8 cellular contexts compared by ENCODE assay signal in genomic region chr11:59142530-59143507, GRCh38. TPM values are rescaled to one million over a fixed set of nuclear protein-coding genes. Genes with fewer than 3 reads are reported as not detected.
DNase-seq lines count a peak whose midpoint lies in the region; ATAC-seq and TF ChIP-seq lines count a peak whose summit lies in the region.

TSS of gene FAM111A (plus strand) at chr11:59142856. CDS start at chr11:59148873, 6,017 bp downstream.

- peak; percentile 20 for TF ChIP-seq CTCF in SU-DHL-6 (IDR thresholded peaks at IDR 0.05; ENCODE audit: insufficient read depth, low read length, poor library complexity, severe bottlenecking)
- peak in 1 of 3 donors; percentile 17 for TF ChIP-seq CTCF in ovary (IDR thresholded peaks at IDR 0.05)

- no peak for TF ChIP-seq EP300 in ovary (IDR thresholded peaks at IDR 0.05)

- POLR2A ChIA-PET in activated naive CD8-positive, alpha-beta T cell treated with anti-CD3 and anti-CD28 coated beads, Interleukin-2, amount 10 ng/mL, durations not matched to agents 7 days and 5 days (lab: Charles Lee) = interaction anchor here (0.6 to 6.4 kb wide), 7 partner anchors 8 to 613 kb away, joined by 3 to 49 read pairs (median 3); partner anchors contain the start of genes DTX4 and FAM111B

- peak within 1 kb of the TSS; percentile 96 for H3K4me2 ChIP-seq in SU-DHL-6 (ENCODE audit: low read depth, low read length, poor library complexity, severe bottlenecking)

- peaks cover 32% of the 10 kb centered on the region for H3F3A ChIP-seq in SU-DHL-6 (ENCODE audit: insufficient read depth)

- H3K27ac Mint-ChIP-seq in activated naive CD8-positive, alpha-beta T cell treated with anti-CD3 and anti-CD28 coated beads, Interleukin-2, amount 10 ng/mL, durations not matched to agents 7 days and 5 days = peak within 1 kb of the TSS; percentile 93

- intact Hi-C loops in Right ventricle myocardium superior (cut with DNase I) (no loop called here), ovary (cut with DNase I) (no loop called here)

- H3K9ac ChIP-seq in SU-DHL-6 (ENCODE audit: low read length) = peak within 1 kb of the TSS; percentile 90

- peak within 1 kb of the TSS; percentile 96 for H3K27ac ChIP-seq in SU-DHL-6 (ENCODE audit: low read depth, low read length)
- H3K27ac ChIP-seq in ovary = peak within 1 kb of the TSS; percentile 67 to 87
- H3K27ac ChIP-seq in thymus (ENCODE audit: low read depth) = peak within 1 kb of the TSS; percentile 99

- peak within 1 kb of the TSS; percentile 78 for H3K4me3 ChIP-seq in H7 (ENCODE audit: insufficient read depth, low read depth, low read length)
- peak within 1 kb of the TSS; percentile 96 for H3K4me3 ChIP-seq in SU-DHL-6 (ENCODE audit: insufficient read depth, low read length, poor library complexity, severe bottlenecking)
- peak within 1 kb of the TSS; percentile 70 for H3K4me3 ChIP-seq in ovary
- peak within 1 kb of the TSS; percentile 86 for H3K4me3 ChIP-seq in thymus (ENCODE audit: low read length)

- H3K36me3 Mint-ChIP-seq in activated naive CD8-positive, alpha-beta T cell treated with anti-CD3 and anti-CD28 coated beads, Interleukin-2, amount 10 ng/mL, durations not matched to agents 7 days and 5 days = peaks cover 19% of the 10 kb centered on the region

- H3K27me3 ChIP-seq in H7 (ENCODE audit: control insufficient read depth, insufficient read depth, low read length) (peaks cover 5% of the 10 kb centered on the region), SU-DHL-6 (ENCODE audit: low read length) (no peaks in the 10 kb centered on the region), ovary (no peaks in the 10 kb centered on the region), thymus (ENCODE audit: control insufficient read depth, insufficient read depth) (no peaks in the 10 kb centered on the region)

- H4K20me1 ChIP-seq in SU-DHL-6 (ENCODE audit: low read depth, low read length) = no peaks in the 10 kb centered on the region

- no peaks in the 10 kb centered on the region for H3K9me2 ChIP-seq in SU-DHL-6 (replicated peaks; ENCODE audit: insufficient read depth, low read length)

- no peaks in the 10 kb centered on the region for H3K9me3 Mint-ChIP-seq in activated naive CD8-positive, alpha-beta T cell treated with anti-CD3 and anti-CD28 coated beads, Interleukin-2, amount 10 ng/mL, durations not matched to agents 7 days and 5 days

- TF ChIP-seq POLR2A in ovary (IDR thresholded peaks at IDR 0.05) = no peak

- peaks cover 6% of the 10 kb centered on the region for H3K4me1 ChIP-seq in ovary (ENCODE audit: insufficient read depth)
- H3K4me1 ChIP-seq in thymus (ENCODE audit: control insufficient read depth, insufficient read depth, low read length) = peaks cover 15% of the 10 kb centered on the region

- H3K9me3 ChIP-seq in SU-DHL-6 (ENCODE audit: insufficient read depth, low read length) (no peaks in the 10 kb centered on the region), ovary (no peaks in the 10 kb centered on the region), thymus (ENCODE audit: control insufficient read depth) (no peaks in the 10 kb centered on the region)

- peak; percentile 89 for ATAC-seq in activated naive CD8-positive, alpha-beta T cell treated with anti-CD3 and anti-CD28 coated beads, Interleukin-2, amount 10 ng/mL, durations not matched to agents 7 days and 5 days (ENCODE audit: low read depth)
- ATAC-seq in Right ventricle myocardium superior (ENCODE audit: poor library complexity) = peak; percentile 95

- H3K4me3 Mint-ChIP-seq in activated naive CD8-positive, alpha-beta T cell treated with anti-CD3 and anti-CD28 coated beads, Interleukin-2, amount 10 ng/mL, durations not matched to agents 7 days and 5 days = peak within 1 kb of the TSS; percentile 92

- H2AFZ ChIP-seq in SU-DHL-6 (ENCODE audit: low read depth, low read length, severe bottlenecking) = peak within 1 kb of the TSS; percentile 43

- peaks cover 34% of the 10 kb centered on the region for H3K4me1 Mint-ChIP-seq in activated naive CD8-positive, alpha-beta T cell treated with anti-CD3 and anti-CD28 coated beads, Interleukin-2, amount 10 ng/mL, durations not matched to agents 7 days and 5 days

- H3K79me2 ChIP-seq in SU-DHL-6 (ENCODE audit: insufficient read depth, low read length) = peaks cover 32% of the 10 kb centered on the region

- no peaks in the 10 kb centered on the region for H3K36me3 ChIP-seq in H7 (replicated peaks; ENCODE audit: control insufficient read depth, insufficient read depth, low read length)
- peaks cover 15% of the 10 kb centered on the region for H3K36me3 ChIP-seq in SU-DHL-6 (ENCODE audit: low read length)
- no peaks in the 10 kb centered on the region for H3K36me3 ChIP-seq in ovary
- H3K36me3 ChIP-seq in thymus (ENCODE audit: control insufficient read depth, insufficient read depth) = peaks cover under 1% of the 10 kb centered on the region

- DNase-seq in GF-D8 (lab: John Stamatoyannopoulos, UW) (peak; percentile 70), H7 (peak; percentile 83), M059J (ENCODE audit: low read depth) (peak; percentile 96), Right ventricle myocardium superior (peak; percentile 94), ovary (peak; percentile 79 to 85 (median 81))
- peak; percentile 86 for DNase-seq in activated naive CD8-positive, alpha-beta T cell treated with anti-CD3 and anti-CD28 coated beads, Interleukin-2, amount 10 ng/mL, durations not matched to agents 7 days and 5 days

- H3K27me3 Mint-ChIP-seq in activated naive CD8-positive, alpha-beta T cell treated with anti-CD3 and anti-CD28 coated beads, Interleukin-2, amount 10 ng/mL, durations not matched to agents 7 days and 5 days = no peaks in the 10 kb centered on the region

- 0 to 1% (median 0%) methylated on average over 47 to 50 of the region's 50 CpGs for WGBS in ovary, 3 donors
- WGBS in thymus = under 1% methylated on average over 50 of the region's 50 CpGs

RNA-seq across cellular contexts. Expression of gene FAM111A, which starts in this region (rescaled TPM):
- total RNA-seq in H7 (2014; rRNA removed; shearing (Covaris generic)) = 9.2 and 11.0 TPM in 2 replicates
- 118 and 159 TPM in 2 replicates for total RNA-seq in M059J (2014; rRNA removed; shearing (Covaris generic))
- 100 to 1,000 TPM; 147 to 153 TPM for total RNA-seq in activated naive CD8-positive, alpha-beta T cell treated with anti-CD3 and anti-CD28 coated beads, Interleukin-2, amount 10 ng/mL, durations not matched to agents 7 days and 5 days
- total RNA-seq in Right ventricle myocardium superior = 8.8 TPM
- total RNA-seq in ovary = 10 to 100 TPM; 17.5 to 26.5 (median 20.4) TPM
- polyA plus RNA-seq in ovary = 10 to 100 TPM; 10.6 to 22.1 TPM
- polyA plus RNA-seq in thymus = 82.5 TPM

Comparison
In these comparisons a context has a peak if more than half of its experiments do, and no peak if none do; other contexts are left out.
1. Peak in every context shown above with its lines: DNase-seq, ATAC-seq, H3K4me3 ChIP-seq and H3K27ac ChIP-seq.